Comparison of ENCODE assay signal across 8 cellular contexts in genomic region chr11:125514336-125515101, GRCh38. TPM values are rescaled to one million over a fixed set of nuclear protein-coding genes. Genes with fewer than 3 reads are reported as not detected.
DNase-seq lines count a peak whose midpoint lies in the region; ATAC-seq and TF ChIP-seq lines count a peak whose summit lies in the region.

No MANE protein-coding gene starts in this region.

- H3K36me3 ChIP-seq in kidney epithelial cell (ENCODE audit: control insufficient read depth, insufficient read depth, low read length) (no peaks in the 10 kb centered on the region), upper lobe of right lung (no peaks in the 10 kb centered on the region)

- H3K4me3 ChIP-seq in kidney epithelial cell (ENCODE audit: low read depth, low read length) (no peak overlapping the region), upper lobe of right lung (no peak overlapping the region)

- DNase-seq in NCI-H526 treated with DMSO at 0.1 percent for 48 hours (lab: John Stamatoyannopoulos, UW) (peak; percentile 99), kidney epithelial cell (ENCODE audit: low read depth) (peak; percentile 56), upper lobe of right lung (no peak), NCI-H1092 (lab: John Stamatoyannopoulos, UW) (no peak), COLO668 (lab: John Stamatoyannopoulos, UW; ENCODE audit: unreplicated experiment) (no peak)
- DNase-seq in activated CD8-positive, alpha-beta memory T cell treated with anti-CD3 and anti-CD28 coated beads, Interleukin-2, amount 50 U/mL, for 24 hours (ENCODE audit: extremely low read depth) = peak; percentile 27

- H3K9me3 ChIP-seq in upper lobe of right lung = no peaks in the 10 kb centered on the region

- intact Hi-C loops in upper lobe of right lung (cut with DNase I) = no loop called here

- no peak overlapping the region for H3K27ac ChIP-seq in upper lobe of right lung

- H3K27me3 ChIP-seq in kidney epithelial cell (ENCODE audit: control insufficient read depth, insufficient read depth, low read length) (no peaks in the 10 kb centered on the region), upper lobe of right lung (no peaks in the 10 kb centered on the region)

- H3K4me1 ChIP-seq in upper lobe of right lung = peaks cover 3% of the 10 kb centered on the region

- peak; percentile 66 for ATAC-seq in GM18499 (IDR thresholded peaks at IDR 0.05; ENCODE audit: insufficient read depth, unreplicated experiment)
- ATAC-seq in HG02759 (IDR thresholded peaks at IDR 0.05; ENCODE audit: unreplicated experiment) = peak; percentile 80
- peak; percentile 85 for ATAC-seq in upper lobe of right lung

- no peak for TF ChIP-seq CTCF in kidney epithelial cell (IDR thresholded peaks at IDR 0.05; ENCODE audit: insufficient read depth, low read length, poor library complexity, severe bottlenecking)
- no peak for TF ChIP-seq CTCF in upper lobe of right lung (IDR thresholded peaks at IDR 0.05)

RNA-seq across cellular contexts. Expression of gene FEZ1, which starts 18.5 kb away (rescaled TPM):
- total RNA-seq in kidney epithelial cell (46.1 and 48.7 TPM in 2 replicates), upper lobe of right lung (29.8 TPM)

RNA-seq across cellular contexts. Expression of gene EI24, which starts 54.8 kb away (rescaled TPM):
- total RNA-seq in kidney epithelial cell (129 and 146 TPM in 2 replicates), upper lobe of right lung (69.6 TPM)

Comparison
In these comparisons a context has a peak if more than half of its experiments do, and no peak if none do; other contexts are left out.
1. DNase-seq: peak in NCI-H526 treated with DMSO at 0.1 percent for 48 hours (single experiment), activated CD8-positive, alpha-beta memory T cell treated with anti-CD3 and anti-CD28 coated beads, Interleukin-2, amount 50 U/mL, for 24 hours (single experiment) and kidney epithelial cell (single experiment); none in upper lobe of right lung (single experiment), NCI-H1092 (single experiment) and COLO668 (single experiment).
2. Peak in every context shown above with its lines, with median percentiles within 50 percentile points of each other: ATAC-seq.